Comparison of ENCODE assay signal across 1 cellular context in the genomic region with DNA sequence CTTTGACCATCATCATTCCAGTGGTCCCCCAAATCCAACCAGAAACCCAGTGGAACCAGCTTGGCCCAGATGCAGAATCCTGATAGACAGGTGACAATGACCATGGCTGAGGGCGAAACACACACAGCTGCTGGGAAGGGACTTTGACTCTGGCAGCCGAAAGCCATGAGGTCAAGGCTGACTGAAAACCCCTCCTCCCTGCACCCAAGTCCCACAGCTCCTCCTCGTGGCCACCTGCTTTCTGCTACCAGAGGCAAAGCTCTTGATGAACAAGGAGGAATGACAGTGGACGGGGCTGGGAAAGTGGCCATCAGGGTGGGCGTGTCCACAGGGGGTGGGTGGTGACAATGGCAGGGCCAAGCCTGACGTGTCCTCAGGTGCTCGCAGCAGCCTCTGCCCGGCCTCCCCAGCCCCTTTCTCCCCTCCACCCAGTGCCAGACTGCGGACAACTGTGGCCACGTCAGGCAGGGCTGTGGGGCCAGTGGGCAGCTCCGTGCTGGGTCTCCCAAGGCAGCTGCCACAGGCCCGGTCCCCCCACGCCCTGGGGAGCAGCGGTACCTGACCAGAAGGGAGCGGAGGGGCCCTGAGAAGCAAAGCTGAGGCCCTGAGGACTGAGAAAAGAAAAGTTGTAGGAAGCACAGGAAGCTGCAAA.
TF ChIP-seq lines count a peak whose summit lies in the region.

No MANE protein-coding gene starts in this region.

TF ChIP-seq in HepG2, 621 proteins besides CTCF, POLR2A, EP300 and RAD21 (continued from another document and continues in another):
- TF ChIP-seq, protein P1, sequence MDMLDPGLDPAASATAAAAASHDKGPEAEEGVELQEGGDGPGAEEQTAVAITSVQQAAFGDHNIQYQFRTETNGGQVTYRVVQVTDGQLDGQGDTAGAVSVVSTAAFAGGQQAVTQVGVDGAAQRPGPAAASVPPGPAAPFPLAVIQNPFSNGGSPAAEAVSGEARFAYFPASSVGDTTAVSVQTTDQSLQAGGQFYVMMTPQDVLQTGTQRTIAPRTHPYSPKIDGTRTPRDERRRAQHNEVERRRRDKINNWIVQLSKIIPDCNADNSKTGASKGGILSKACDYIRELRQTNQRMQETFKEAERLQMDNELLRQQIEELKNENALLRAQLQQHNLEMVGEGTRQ (IDR thresholded peaks at IDR 0.05; ENCODE audit: low read depth, low read length) = no peak
- TF ChIP-seq, protein P1 (CRISPR knock-in tag; IDR thresholded peaks at IDR 0.05; ENCODE audit: borderline replicate concordance) = no peak
- TF ChIP-seq ATF3 (CRISPR knock-in tag; IDR thresholded peaks at IDR 0.05) (no peak), KLF15 (CRISPR knock-in tag; IDR thresholded peaks at IDR 0.05; ENCODE audit: borderline replicate concordance) (no peak), ZNF597 (CRISPR knock-in tag; IDR thresholded peaks at IDR 0.05) (no peak), ZSCAN29 (CRISPR knock-in tag; conservative IDR thresholded peaks at IDR 0.05) (peak; percentile 70; the same call in 1 of the 2 replicates), FLYWCH1 (CRISPR knock-in tag; IDR thresholded peaks at IDR 0.05) (no peak), SP2 (CRISPR knock-in tag; IDR thresholded peaks at IDR 0.05) (no peak), AGO1 (IDR thresholded peaks at IDR 0.05; ENCODE audit: low read depth, low read length, poor library complexity, severe bottlenecking) (no peak), ZNF318 (CRISPR knock-in tag; IDR thresholded peaks at IDR 0.05) (no peak; the same call in 1 of the 2 replicates), ZNF431 (CRISPR knock-in tag; IDR thresholded peaks at IDR 0.05; ENCODE audit: borderline replicate concordance, low read depth) (no peak), TBP (CRISPR knock-in tag; IDR thresholded peaks at IDR 0.05) (no peak), NFKB2 (CRISPR knock-in tag; IDR thresholded peaks at IDR 0.05; ENCODE audit: borderline replicate concordance) (peak; percentile 58; the same call in 1 of the 2 replicates), ZNF30 (CRISPR knock-in tag; IDR thresholded peaks at IDR 0.05) (no peak), ZNF687 (CRISPR knock-in tag; IDR thresholded peaks at IDR 0.05) (peak; percentile 86), PAWR (CRISPR knock-in tag; IDR thresholded peaks at IDR 0.05; ENCODE audit: borderline replicate concordance) (0 out of 2 replicates have a peak, but pooled peaks have one; percentile 63), ZNF891 (CRISPR knock-in tag; IDR thresholded peaks at IDR 0.05) (no peak), KDM5A (IDR thresholded peaks at IDR 0.05; ENCODE audit: borderline replicate concordance, low read length) (no peak), ZBTB21 (CRISPR knock-in tag; IDR thresholded peaks at IDR 0.05) (no peak), ETV6 (CRISPR knock-in tag; conservative IDR thresholded peaks at IDR 0.05) (0 out of 2 replicates have a peak, but pooled peaks have one; percentile 68)
- TF ChIP-seq, protein P2, sequence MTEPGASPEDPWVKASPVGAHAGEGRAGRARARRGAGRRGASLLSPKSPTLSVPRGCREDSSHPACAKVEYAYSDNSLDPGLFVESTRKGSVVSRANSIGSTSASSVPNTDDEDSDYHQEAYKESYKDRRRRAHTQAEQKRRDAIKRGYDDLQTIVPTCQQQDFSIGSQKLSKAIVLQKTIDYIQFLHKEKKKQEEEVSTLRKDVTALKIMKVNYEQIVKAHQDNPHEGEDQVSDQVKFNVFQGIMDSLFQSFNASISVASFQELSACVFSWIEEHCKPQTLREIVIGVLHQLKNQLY (CRISPR knock-in tag; IDR thresholded peaks at IDR 0.05) = peak; percentile 79
- TF ChIP-seq, protein P3, sequence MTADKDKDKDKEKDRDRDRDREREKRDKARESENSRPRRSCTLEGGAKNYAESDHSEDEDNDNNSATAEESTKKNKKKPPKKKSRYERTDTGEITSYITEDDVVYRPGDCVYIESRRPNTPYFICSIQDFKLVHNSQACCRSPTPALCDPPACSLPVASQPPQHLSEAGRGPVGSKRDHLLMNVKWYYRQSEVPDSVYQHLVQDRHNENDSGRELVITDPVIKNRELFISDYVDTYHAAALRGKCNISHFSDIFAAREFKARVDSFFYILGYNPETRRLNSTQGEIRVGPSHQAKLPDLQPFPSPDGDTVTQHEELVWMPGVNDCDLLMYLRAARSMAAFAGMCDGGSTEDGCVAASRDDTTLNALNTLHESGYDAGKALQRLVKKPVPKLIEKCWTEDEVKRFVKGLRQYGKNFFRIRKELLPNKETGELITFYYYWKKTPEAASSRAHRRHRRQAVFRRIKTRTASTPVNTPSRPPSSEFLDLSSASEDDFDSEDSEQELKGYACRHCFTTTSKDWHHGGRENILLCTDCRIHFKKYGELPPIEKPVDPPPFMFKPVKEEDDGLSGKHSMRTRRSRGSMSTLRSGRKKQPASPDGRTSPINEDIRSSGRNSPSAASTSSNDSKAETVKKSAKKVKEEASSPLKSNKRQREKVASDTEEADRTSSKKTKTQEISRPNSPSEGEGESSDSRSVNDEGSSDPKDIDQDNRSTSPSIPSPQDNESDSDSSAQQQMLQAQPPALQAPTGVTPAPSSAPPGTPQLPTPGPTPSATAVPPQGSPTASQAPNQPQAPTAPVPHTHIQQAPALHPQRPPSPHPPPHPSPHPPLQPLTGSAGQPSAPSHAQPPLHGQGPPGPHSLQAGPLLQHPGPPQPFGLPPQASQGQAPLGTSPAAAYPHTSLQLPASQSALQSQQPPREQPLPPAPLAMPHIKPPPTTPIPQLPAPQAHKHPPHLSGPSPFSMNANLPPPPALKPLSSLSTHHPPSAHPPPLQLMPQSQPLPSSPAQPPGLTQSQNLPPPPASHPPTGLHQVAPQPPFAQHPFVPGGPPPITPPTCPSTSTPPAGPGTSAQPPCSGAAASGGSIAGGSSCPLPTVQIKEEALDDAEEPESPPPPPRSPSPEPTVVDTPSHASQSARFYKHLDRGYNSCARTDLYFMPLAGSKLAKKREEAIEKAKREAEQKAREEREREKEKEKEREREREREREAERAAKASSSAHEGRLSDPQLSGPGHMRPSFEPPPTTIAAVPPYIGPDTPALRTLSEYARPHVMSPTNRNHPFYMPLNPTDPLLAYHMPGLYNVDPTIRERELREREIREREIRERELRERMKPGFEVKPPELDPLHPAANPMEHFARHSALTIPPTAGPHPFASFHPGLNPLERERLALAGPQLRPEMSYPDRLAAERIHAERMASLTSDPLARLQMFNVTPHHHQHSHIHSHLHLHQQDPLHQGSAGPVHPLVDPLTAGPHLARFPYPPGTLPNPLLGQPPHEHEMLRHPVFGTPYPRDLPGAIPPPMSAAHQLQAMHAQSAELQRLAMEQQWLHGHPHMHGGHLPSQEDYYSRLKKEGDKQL (CRISPR knock-in tag; IDR thresholded peaks at IDR 0.05; ENCODE audit: low read depth) = 0 out of 2 replicates have a peak, but pooled peaks have one; percentile 12
- TF ChIP-seq, protein P4, sequence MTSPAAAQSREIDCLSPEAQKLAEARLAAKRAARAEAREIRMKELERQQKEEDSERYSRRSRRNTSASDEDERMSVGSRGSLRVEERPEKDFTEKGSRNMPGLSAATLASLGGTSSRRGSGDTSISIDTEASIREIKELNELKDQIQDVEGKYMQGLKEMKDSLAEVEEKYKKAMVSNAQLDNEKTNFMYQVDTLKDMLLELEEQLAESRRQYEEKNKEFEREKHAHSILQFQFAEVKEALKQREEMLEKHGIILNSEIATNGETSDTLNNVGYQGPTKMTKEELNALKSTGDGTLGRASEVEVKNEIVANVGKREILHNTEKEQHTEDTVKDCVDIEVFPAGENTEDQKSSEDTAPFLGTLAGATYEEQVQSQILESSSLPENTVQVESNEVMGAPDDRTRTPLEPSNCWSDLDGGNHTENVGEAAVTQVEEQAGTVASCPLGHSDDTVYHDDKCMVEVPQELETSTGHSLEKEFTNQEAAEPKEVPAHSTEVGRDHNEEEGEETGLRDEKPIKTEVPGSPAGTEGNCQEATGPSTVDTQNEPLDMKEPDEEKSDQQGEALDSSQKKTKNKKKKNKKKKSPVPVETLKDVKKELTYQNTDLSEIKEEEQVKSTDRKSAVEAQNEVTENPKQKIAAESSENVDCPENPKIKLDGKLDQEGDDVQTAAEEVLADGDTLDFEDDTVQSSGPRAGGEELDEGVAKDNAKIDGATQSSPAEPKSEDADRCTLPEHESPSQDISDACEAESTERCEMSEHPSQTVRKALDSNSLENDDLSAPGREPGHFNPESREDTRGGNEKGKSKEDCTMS (CRISPR knock-in tag; conservative IDR thresholded peaks at IDR 0.05) = no peak
